In the genomic region with DNA sequence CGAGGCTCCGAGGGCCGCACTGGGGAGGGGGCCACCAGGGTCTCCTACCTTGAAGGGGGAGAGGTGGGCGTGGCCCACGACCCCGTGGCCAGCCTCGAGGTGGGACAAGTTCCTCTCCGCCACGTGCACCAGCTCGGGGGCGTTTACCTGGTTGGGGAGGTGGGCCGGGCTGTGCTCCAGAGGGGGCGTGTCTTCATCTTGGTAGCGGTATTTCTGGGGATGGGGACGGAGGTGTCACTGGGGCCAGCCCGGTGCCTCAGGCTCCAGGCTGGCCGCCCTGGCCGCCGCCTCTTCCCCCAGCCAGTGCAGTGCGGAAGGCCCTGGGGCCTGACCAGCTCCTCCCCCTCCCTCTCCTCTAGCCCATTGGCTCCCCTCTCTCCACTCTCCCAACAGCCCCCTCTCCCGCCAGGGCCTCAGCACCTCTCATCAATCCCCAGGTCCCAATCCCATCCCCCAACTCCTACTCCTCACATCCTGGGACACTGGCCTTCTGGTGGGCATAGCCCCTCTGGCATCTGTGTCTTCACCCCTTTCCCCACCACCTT, we compare ENCODE assay signal across 1 cellular context.
TF ChIP-seq lines count a peak whose summit lies in the region.

No MANE protein-coding gene starts in this region.

TF ChIP-seq in WTC11, 78 proteins besides CTCF, POLR2A, EP300 and RAD21 (continued from another document):
- TF ChIP-seq, protein P1, sequence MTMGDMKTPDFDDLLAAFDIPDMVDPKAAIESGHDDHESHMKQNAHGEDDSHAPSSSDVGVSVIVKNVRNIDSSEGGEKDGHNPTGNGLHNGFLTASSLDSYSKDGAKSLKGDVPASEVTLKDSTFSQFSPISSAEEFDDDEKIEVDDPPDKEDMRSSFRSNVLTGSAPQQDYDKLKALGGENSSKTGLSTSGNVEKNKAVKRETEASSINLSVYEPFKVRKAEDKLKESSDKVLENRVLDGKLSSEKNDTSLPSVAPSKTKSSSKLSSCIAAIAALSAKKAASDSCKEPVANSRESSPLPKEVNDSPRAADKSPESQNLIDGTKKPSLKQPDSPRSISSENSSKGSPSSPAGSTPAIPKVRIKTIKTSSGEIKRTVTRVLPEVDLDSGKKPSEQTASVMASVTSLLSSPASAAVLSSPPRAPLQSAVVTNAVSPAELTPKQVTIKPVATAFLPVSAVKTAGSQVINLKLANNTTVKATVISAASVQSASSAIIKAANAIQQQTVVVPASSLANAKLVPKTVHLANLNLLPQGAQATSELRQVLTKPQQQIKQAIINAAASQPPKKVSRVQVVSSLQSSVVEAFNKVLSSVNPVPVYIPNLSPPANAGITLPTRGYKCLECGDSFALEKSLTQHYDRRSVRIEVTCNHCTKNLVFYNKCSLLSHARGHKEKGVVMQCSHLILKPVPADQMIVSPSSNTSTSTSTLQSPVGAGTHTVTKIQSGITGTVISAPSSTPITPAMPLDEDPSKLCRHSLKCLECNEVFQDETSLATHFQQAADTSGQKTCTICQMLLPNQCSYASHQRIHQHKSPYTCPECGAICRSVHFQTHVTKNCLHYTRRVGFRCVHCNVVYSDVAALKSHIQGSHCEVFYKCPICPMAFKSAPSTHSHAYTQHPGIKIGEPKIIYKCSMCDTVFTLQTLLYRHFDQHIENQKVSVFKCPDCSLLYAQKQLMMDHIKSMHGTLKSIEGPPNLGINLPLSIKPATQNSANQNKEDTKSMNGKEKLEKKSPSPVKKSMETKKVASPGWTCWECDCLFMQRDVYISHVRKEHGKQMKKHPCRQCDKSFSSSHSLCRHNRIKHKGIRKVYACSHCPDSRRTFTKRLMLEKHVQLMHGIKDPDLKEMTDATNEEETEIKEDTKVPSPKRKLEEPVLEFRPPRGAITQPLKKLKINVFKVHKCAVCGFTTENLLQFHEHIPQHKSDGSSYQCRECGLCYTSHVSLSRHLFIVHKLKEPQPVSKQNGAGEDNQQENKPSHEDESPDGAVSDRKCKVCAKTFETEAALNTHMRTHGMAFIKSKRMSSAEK (CRISPR knock-in tag; IDR thresholded peaks at IDR 0.05; ENCODE audit: borderline replicate concordance): no peak
- peak; percentile 61; the same call in 1 of the 2 replicates for TF ChIP-seq SP1 (CRISPR knock-in tag; conservative IDR thresholded peaks at IDR 0.05)
- TF ChIP-seq, protein P2, sequence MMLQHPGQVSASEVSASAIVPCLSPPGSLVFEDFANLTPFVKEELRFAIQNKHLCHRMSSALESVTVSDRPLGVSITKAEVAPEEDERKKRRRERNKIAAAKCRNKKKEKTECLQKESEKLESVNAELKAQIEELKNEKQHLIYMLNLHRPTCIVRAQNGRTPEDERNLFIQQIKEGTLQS (CRISPR knock-in tag; conservative IDR thresholded peaks at IDR 0.05): no peak
- TF ChIP-seq, protein P3, sequence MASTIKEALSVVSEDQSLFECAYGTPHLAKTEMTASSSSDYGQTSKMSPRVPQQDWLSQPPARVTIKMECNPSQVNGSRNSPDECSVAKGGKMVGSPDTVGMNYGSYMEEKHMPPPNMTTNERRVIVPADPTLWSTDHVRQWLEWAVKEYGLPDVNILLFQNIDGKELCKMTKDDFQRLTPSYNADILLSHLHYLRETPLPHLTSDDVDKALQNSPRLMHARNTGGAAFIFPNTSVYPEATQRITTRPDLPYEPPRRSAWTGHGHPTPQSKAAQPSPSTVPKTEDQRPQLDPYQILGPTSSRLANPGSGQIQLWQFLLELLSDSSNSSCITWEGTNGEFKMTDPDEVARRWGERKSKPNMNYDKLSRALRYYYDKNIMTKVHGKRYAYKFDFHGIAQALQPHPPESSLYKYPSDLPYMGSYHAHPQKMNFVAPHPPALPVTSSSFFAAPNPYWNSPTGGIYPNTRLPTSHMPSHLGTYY (CRISPR knock-in tag; IDR thresholded peaks at IDR 0.05): peak; percentile 30; the same call in 1 of the 2 replicates
- TF ChIP-seq, protein P4, sequence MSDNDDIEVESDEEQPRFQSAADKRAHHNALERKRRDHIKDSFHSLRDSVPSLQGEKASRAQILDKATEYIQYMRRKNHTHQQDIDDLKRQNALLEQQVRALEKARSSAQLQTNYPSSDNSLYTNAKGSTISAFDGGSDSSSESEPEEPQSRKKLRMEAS (CRISPR knock-in tag; IDR thresholded peaks at IDR 0.05): peak; percentile 92
- TF ChIP-seq OVOL2 (CRISPR knock-in tag; IDR thresholded peaks at IDR 0.05; ENCODE audit: borderline replicate concordance): no peak
